ENCODE assay signal across 1 cellular context in the genomic region with DNA sequence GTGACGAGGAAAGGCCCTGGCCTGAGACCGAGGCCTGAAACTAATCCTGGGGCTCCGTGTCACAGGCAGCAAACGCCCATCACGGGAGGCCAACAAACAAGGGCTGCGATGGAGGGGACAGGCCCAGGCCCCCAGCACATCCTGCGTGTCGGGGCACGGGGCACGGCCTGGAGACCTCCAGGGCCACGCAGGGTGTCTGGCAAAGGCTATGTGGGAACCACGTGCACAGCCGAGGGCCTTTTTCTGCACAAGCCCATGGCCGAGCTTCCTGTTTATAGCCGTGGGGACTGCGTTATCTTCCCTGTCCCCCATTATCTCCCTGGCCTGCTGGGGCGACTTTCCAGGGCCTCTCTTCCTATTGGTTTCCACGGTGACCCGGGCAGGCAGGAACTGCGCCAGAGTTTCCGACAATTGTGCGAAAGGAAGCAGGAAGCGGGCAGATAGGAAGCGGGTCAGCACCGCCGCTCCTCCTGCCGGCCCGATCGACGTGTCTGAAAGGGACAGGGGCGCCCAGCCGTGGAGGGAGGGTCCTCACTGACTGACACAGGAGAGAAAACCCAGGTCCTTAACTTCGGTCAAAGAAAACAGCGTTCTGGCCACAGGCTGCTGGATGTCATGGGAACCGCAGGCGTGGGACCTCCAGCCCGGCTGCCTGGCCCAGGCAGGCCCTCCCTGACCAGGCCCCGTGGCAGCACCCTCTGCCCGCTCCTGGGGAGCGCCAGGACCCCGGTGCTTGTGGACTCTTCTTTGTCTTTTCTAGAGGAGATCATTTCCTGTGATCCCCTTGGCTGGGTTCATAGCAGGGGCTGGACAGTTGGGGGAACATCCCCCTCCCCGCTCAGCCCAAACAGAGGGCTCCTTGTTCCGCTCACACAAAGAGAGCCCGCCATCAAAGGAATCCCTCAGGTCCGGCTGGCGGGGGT.
TF ChIP-seq lines count a peak whose summit lies in the region.

No MANE protein-coding gene starts in this region.

TF ChIP-seq in WTC11, 78 proteins besides CTCF, POLR2A, EP300 and RAD21:
- TF ChIP-seq, protein P1, sequence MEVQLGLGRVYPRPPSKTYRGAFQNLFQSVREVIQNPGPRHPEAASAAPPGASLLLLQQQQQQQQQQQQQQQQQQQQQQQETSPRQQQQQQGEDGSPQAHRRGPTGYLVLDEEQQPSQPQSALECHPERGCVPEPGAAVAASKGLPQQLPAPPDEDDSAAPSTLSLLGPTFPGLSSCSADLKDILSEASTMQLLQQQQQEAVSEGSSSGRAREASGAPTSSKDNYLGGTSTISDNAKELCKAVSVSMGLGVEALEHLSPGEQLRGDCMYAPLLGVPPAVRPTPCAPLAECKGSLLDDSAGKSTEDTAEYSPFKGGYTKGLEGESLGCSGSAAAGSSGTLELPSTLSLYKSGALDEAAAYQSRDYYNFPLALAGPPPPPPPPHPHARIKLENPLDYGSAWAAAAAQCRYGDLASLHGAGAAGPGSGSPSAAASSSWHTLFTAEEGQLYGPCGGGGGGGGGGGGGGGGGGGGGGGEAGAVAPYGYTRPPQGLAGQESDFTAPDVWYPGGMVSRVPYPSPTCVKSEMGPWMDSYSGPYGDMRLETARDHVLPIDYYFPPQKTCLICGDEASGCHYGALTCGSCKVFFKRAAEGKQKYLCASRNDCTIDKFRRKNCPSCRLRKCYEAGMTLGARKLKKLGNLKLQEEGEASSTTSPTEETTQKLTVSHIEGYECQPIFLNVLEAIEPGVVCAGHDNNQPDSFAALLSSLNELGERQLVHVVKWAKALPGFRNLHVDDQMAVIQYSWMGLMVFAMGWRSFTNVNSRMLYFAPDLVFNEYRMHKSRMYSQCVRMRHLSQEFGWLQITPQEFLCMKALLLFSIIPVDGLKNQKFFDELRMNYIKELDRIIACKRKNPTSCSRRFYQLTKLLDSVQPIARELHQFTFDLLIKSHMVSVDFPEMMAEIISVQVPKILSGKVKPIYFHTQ (CRISPR knock-in tag; IDR thresholded peaks at IDR 0.05): no peak
- TF ChIP-seq SMAD4 (CRISPR knock-in tag; IDR thresholded peaks at IDR 0.05) (no peak), ZNF232 (CRISPR knock-in tag; IDR thresholded peaks at IDR 0.05) (no peak), JUN (CRISPR knock-in tag; IDR thresholded peaks at IDR 0.05) (no peak), SOX15 (CRISPR knock-in tag; IDR thresholded peaks at IDR 0.05) (no peak)
- TF ChIP-seq, protein P2, sequence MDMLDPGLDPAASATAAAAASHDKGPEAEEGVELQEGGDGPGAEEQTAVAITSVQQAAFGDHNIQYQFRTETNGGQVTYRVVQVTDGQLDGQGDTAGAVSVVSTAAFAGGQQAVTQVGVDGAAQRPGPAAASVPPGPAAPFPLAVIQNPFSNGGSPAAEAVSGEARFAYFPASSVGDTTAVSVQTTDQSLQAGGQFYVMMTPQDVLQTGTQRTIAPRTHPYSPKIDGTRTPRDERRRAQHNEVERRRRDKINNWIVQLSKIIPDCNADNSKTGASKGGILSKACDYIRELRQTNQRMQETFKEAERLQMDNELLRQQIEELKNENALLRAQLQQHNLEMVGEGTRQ (CRISPR knock-in tag; IDR thresholded peaks at IDR 0.05): no peak
